Comparison of ENCODE assay signal across 8 cellular contexts in genomic region chr17:7250655-7251329, GRCh38.
DNase-seq lines count a peak whose midpoint lies in the region; ATAC-seq lines count a peak whose summit lies in the region.

No MANE protein-coding gene starts in this region.

- no peaks in the 10 kb centered on the region for H3K27me3 Mint-ChIP-seq in activated naive CD4-positive, alpha-beta T cell treated with anti-CD3 and anti-CD28 coated beads, Interleukin-2, amount 50 U/mL, for 24 hours

- H3K4me1 Mint-ChIP-seq in activated naive CD4-positive, alpha-beta T cell treated with anti-CD3 and anti-CD28 coated beads, Interleukin-2, amount 50 U/mL, for 24 hours, result peaks cover 44% of the 10 kb centered on the region

- H3K36me3 ChIP-seq in iPS-20b (ENCODE audit: insufficient read depth, low read depth, low read length) (peaks cover 37% of the 10 kb centered on the region), stomach smooth muscle (ENCODE audit: control insufficient read depth in 2 of 2, insufficient read depth in 2 of 2, low read length in 2 of 2) (peaks cover 22 to 26% of the 10 kb centered on the region in 2 donors)

- H3K4me3 Mint-ChIP-seq in activated naive CD4-positive, alpha-beta T cell treated with anti-CD3 and anti-CD28 coated beads, Interleukin-2, amount 50 U/mL, for 24 hours, result peak overlapping the region; percentile 92

- H3K36me3 Mint-ChIP-seq in activated naive CD4-positive, alpha-beta T cell treated with anti-CD3 and anti-CD28 coated beads, Interleukin-2, amount 50 U/mL, for 24 hours, result peaks cover 7% of the 10 kb centered on the region

- H3K9me3 Mint-ChIP-seq in activated naive CD4-positive, alpha-beta T cell treated with anti-CD3 and anti-CD28 coated beads, Interleukin-2, amount 50 U/mL, for 24 hours, result no peaks in the 10 kb centered on the region

- peak overlapping the region; percentile 92 for H3K4me3 ChIP-seq in iPS-20b (ENCODE audit: low read length)
- H3K4me3 ChIP-seq in stomach smooth muscle (ENCODE audit: low read length in 2 of 2), result peak overlapping the region; percentile 87

- no peaks in the 10 kb centered on the region for H3K27me3 ChIP-seq in iPS-20b (ENCODE audit: insufficient read depth, low read length)
- H3K27me3 ChIP-seq in stomach smooth muscle (ENCODE audit: control insufficient read depth in 1 of 2, insufficient read depth in 2 of 2, low read length in 2 of 2), result no peaks in the 10 kb centered on the region

- H3K4me1 ChIP-seq in iPS-20b (ENCODE audit: insufficient read depth, low read length), result peaks cover 7% of the 10 kb centered on the region
- peaks cover 30% of the 10 kb centered on the region for H3K4me1 ChIP-seq in stomach smooth muscle (ENCODE audit: control insufficient read depth, insufficient read depth, low read length)

- peak overlapping the region; percentile 93 for H3K27ac Mint-ChIP-seq in activated naive CD4-positive, alpha-beta T cell treated with anti-CD3 and anti-CD28 coated beads, Interleukin-2, amount 50 U/mL, for 24 hours

- peak overlapping the region; percentile 94 for H3K9ac ChIP-seq in iPS-20b (ENCODE audit: low read depth, low read length)
- H3K9ac ChIP-seq in stomach smooth muscle (ENCODE audit: low read length in 2 of 2), result peak overlapping the region; percentile 82 to 98

- ATAC-seq in HG02623 (IDR thresholded peaks at IDR 0.05; ENCODE audit: unreplicated experiment), result no peak

- H3K9me3 ChIP-seq in iPS-20b (ENCODE audit: insufficient read depth, low read depth, low read length), result no peaks in the 10 kb centered on the region
- no peaks in the 10 kb centered on the region for H3K9me3 ChIP-seq in stomach smooth muscle (ENCODE audit: control insufficient read depth in 2 of 2, low read length in 2 of 2)

- DNase-seq in NCI-H2171 treated with DMSO at 0.1 percent for 48 hours (lab: John Stamatoyannopoulos, UW) (peak; percentile 8), NCI-H2171 (lab: John Stamatoyannopoulos, UW) (no peak), GOT3 (lab: John Stamatoyannopoulos, UW) (no peak), NCI-H345 (lab: John Stamatoyannopoulos, UW) (no peak)

- peak overlapping the region; percentile 48 for H3K27ac ChIP-seq in iPS-20b (ENCODE audit: low read length)
- peak overlapping the region; percentile 99 for H3K27ac ChIP-seq in stomach smooth muscle (ENCODE audit: low read length)
